8 cellular contexts compared by ENCODE assay signal in genomic region chr5:160439205-160439600, GRCh38. TPM values are rescaled to one million over a fixed set of nuclear protein-coding genes. Genes with fewer than 3 reads are reported as not detected.
DNase-seq lines count a peak whose midpoint lies in the region; ATAC-seq, FAIRE-seq and TF ChIP-seq lines count a peak whose summit lies in the region.

No MANE protein-coding gene starts in this region.

- no peaks in the 10 kb centered on the region for H3K4me1 ChIP-seq in NT2/D1 (ENCODE audit: insufficient read depth, insufficient read length)

- peak; percentile 86 for FAIRE-seq in HTR-8/SVneo (lab: Jason Lieb, UNC)

- H3K9me3 ChIP-seq in NT2/D1 (ENCODE audit: insufficient read depth, low read length), result no peaks in the 10 kb centered on the region

- H3K9ac ChIP-seq in NT2/D1 (ENCODE audit: insufficient read length, low read depth), result no peak overlapping the region

- DNase-seq in Caki2 (ENCODE audit: low read depth) (peak; percentile 89), HTR-8/SVneo (ENCODE audit: insufficient read length, low spot score) (peak; percentile 89), NT2/D1 (ENCODE audit: low read depth, low spot score) (peak; percentile 61), activated T-cell treated with anti-CD3 and anti-CD28 coated beads for 1 hour (ENCODE audit: low read depth) (peak; percentile 90), erythroblast (lab: John Stamatoyannopoulos, UW) (peak; percentile 80 to 88), mucosa of gallbladder (ENCODE audit: low spot score) (peak; percentile 91)
- DNase-seq in stimulated activated CD8-positive, alpha-beta memory T cell treated with anti-CD3 and anti-CD28 coated beads, Interleukin-4, amount 100 ng/mL, for 4 hours (ENCODE audit: low read depth in 2 of 2, low spot score in 1 of 2), result peak; percentile 77 to 93

- H3K27me3 ChIP-seq in NT2/D1 (ENCODE audit: insufficient read depth, insufficient read length), result no peaks in the 10 kb centered on the region

- H3K36me3 ChIP-seq in NT2/D1 (ENCODE audit: insufficient read depth, insufficient read length, low read length), result no peaks in the 10 kb centered on the region

- no peak for TF ChIP-seq POLR2A in erythroblast (IDR thresholded peaks at IDR 0.05; ENCODE audit: low read length)

- peak; percentile 59 for ATAC-seq in GM21381 (IDR thresholded peaks at IDR 0.05; ENCODE audit: unreplicated experiment)

- no peak overlapping the region for H3K4me3 ChIP-seq in NT2/D1 (ENCODE audit: insufficient read length, low read depth)

- in situ Hi-C loops in Caki2 (cut with HindIII; ENCODE audit: low pct_unique_long_range_greater_than_20kb, low sequenced_read_pairs), result no loop called here

RNA-seq across cellular contexts. Expression of gene PTTG1, which starts 17.5 kb away (rescaled TPM):
- total RNA-seq in Caki2 (2014; rRNA removed; shearing (Covaris generic); ENCODE audit: low replicate concordance), result 973 and 1,427 TPM in 2 replicates
- total RNA-seq in mucosa of gallbladder, result 3.7 TPM

RNA-seq across cellular contexts. Expression of gene SLU7, which starts 20.3 kb away (rescaled TPM):
- total RNA-seq in Caki2 (2014; rRNA removed; shearing (Covaris generic); ENCODE audit: low replicate concordance), result 73.8 and 114 TPM in 2 replicates
- 48.0 TPM for total RNA-seq in mucosa of gallbladder

RNA-seq across cellular contexts. Expression of gene FAM200C, which starts 39.3 kb away (rescaled TPM):
- total RNA-seq in Caki2 (2014; rRNA removed; shearing (Covaris generic); ENCODE audit: low replicate concordance), result 7.6 and 8.3 TPM in 2 replicates
- total RNA-seq in mucosa of gallbladder, result 5.4 TPM

Comparison
In these comparisons a context has a peak if more than half of its experiments do, and no peak if none do; other contexts are left out.
1. RNA of gene PTTG1, which starts 17.5 kb away (total RNA-seq): 973 to 1,427 TPM in Caki2; 3.7 TPM in mucosa of gallbladder (single experiment); every median in the first group is over 100 times any median in the second.
2. Peak in every context shown above with its lines, with median percentiles within 50 percentile points of each other: DNase-seq.